Comparison of ENCODE assay signal across 19 cellular contexts in genomic region chr4:26380740-26381139, GRCh38.
"Had no signal": no experiment of that assay in that cellular context is flagged by ENCODE, and none has a peak within 500 bp of the region (broad histone marks: within the 10 kb centered on the region; RNA-seq: fewer than 3 reads in every experiment).

No MANE protein-coding gene starts in this region.

- H3K27me3 ChIP-seq: esophagus muscularis mucosa had no signal

- ATAC-seq: effector memory CD8-positive, alpha-beta T cell; left cardiac atrium; left ventricle myocardium superior; sciatic nerve; stimulated activated naive B cell treated with anti-CD40 and anti-IgM and Interleukin-4, amounts not matched to agents 10 μg/mL and 1 μg/mL and 100 μg/mL, for 72 hours; stimulated activated naive CD8-positive, alpha-beta T cell treated with anti-CD3 and anti-CD28 coated beads, Interleukin-15, amount 100 ng/mL, for 72 hours had no signal

- H3K27ac Mint-ChIP-seq: dendritic cell treated with granulocyte-macrophage colony-stimulating factor and Interleukin-4, amounts not matched to agents 40 ng/mL and 50 ng/mL, for 4 days; effector memory CD8-positive, alpha-beta T cell; immature natural killer cell; naive B cell; stimulated activated naive B cell treated with anti-CD40 and anti-IgM and Interleukin-4, amounts not matched to agents 10 μg/mL and 1 μg/mL and 100 μg/mL, for 72 hours; stimulated activated naive CD8-positive, alpha-beta T cell treated with anti-CD3 and anti-CD28 coated beads, Interleukin-15, amount 100 ng/mL, for 72 hours had no signal

- H3K4me3 Mint-ChIP-seq: dendritic cell treated with granulocyte-macrophage colony-stimulating factor and Interleukin-4, amounts not matched to agents 40 ng/mL and 50 ng/mL, for 4 days; effector memory CD8-positive, alpha-beta T cell; immature natural killer cell; nephron; stimulated activated naive B cell treated with anti-CD40 and anti-IgM and Interleukin-4, amounts not matched to agents 10 μg/mL and 1 μg/mL and 100 μg/mL, for 72 hours; stimulated activated naive CD8-positive, alpha-beta T cell treated with anti-CD3 and anti-CD28 coated beads, Interleukin-15, amount 100 ng/mL, for 72 hours had no signal

- H3K9me3 ChIP-seq: esophagus muscularis mucosa, thoracic aorta had no signal

- H3K9me3 Mint-ChIP-seq: dendritic cell treated with granulocyte-macrophage colony-stimulating factor and Interleukin-4, amounts not matched to agents 40 ng/mL and 50 ng/mL, for 4 days; effector memory CD8-positive, alpha-beta T cell; naive B cell; nephron; stimulated activated naive CD8-positive, alpha-beta T cell treated with anti-CD3 and anti-CD28 coated beads, Interleukin-15, amount 100 ng/mL, for 72 hours had no signal

- H3K36me3 Mint-ChIP-seq: naive B cell had no signal

- H3K27me3 Mint-ChIP-seq: dendritic cell treated with granulocyte-macrophage colony-stimulating factor and Interleukin-4, amounts not matched to agents 40 ng/mL and 50 ng/mL, for 4 days; naive B cell; stimulated activated naive B cell treated with anti-CD40 and anti-IgM and Interleukin-4, amounts not matched to agents 10 μg/mL and 1 μg/mL and 100 μg/mL, for 72 hours; stimulated activated naive CD8-positive, alpha-beta T cell treated with anti-CD3 and anti-CD28 coated beads, Interleukin-15, amount 100 ng/mL, for 72 hours had no signal

- H3K4me3 ChIP-seq: esophagus muscularis mucosa, lung, thoracic aorta had no signal

- DNase-seq: effector memory CD8-positive, alpha-beta T cell; immature natural killer cell; left cardiac atrium; left ventricle myocardium superior; mesendoderm; naive B cell; posterior cingulate gyrus; stimulated activated CD4-positive, alpha-beta T cell treated with anti-CD3 and anti-CD28 coated beads, Interleukin-2, amount 100 ng/mL, for 24 hours; stimulated activated CD4-positive, alpha-beta T cell treated with anti-CD3 and anti-CD28 coated beads, Interleukin-4, amount 100 ng/mL, for 4 hours; stimulated activated naive B cell treated with anti-CD40 and anti-IgM and Interleukin-4, amounts not matched to agents 10 μg/mL and 1 μg/mL and 100 μg/mL, for 72 hours; stimulated activated naive CD8-positive, alpha-beta T cell treated with anti-CD3 and anti-CD28 coated beads, Interleukin-15, amount 100 ng/mL, for 72 hours; trophoblast cell had no signal

- H3K27ac ChIP-seq: epithelial cell of prostate, esophagus muscularis mucosa, thoracic aorta had no signal

- H3K36me3 ChIP-seq: esophagus muscularis mucosa, thoracic aorta had no signal
